13 cellular contexts compared by ENCODE assay signal in the genomic region with DNA sequence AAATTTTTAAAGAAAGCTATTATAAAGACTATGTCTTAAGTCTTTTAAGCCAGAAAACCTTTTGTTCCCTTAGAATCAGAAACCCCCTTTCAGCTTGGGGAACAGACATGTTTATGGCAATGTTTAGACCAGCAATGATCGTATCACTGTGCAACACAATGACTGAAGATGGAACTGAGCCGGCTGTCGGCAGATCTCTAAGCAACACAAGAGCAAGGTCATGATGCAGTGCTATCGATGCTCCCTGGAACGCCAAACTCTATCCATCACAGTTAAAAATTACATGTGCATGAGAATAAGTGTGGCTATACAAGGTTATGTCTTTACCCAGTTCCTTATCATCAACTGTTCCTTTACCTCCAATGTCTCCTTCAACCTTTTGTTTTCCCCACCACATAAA. TPM values are rescaled to one million over a fixed set of nuclear protein-coding genes. Genes with fewer than 3 reads are reported as not detected.
DNase-seq lines count a peak whose midpoint lies in the region; ATAC-seq, FAIRE-seq and TF ChIP-seq lines count a peak whose summit lies in the region.
"Had no signal": no experiment of that assay in that cellular context is flagged by ENCODE, and none has a peak within 500 bp of the region (broad histone marks: within the 10 kb centered on the region; RNA-seq: fewer than 3 reads in every experiment).

No MANE protein-coding gene starts in this region.

- H3K9ac ChIP-seq in endothelial cell of umbilical vein (replicated peaks; ENCODE audit: extremely low read depth, insufficient read depth, low read length) = no peak overlapping the region

- intact Hi-C loops in activated naive CD4-positive, alpha-beta T cell treated with anti-CD3 and anti-CD28 coated beads for 36 hours (cut with micrococcal nuclease) = loop anchor here (5.0 kb wide), 5 partner anchors 468 to 888 kb away; a partner anchor contains a TSS
- intact Hi-C loops in OCI-LY7 (cut with micrococcal nuclease; ENCODE audit: unreplicated experiment) = loop anchor here (10.0 kb wide), 1 partner anchor 466 kb away; a partner anchor contains a TSS
- intact Hi-C loops in endothelial cell of umbilical vein (cut with micrococcal nuclease) = loop anchor here (10.0 kb wide), 2 partner anchors 456 to 956 kb away; a partner anchor contains a TSS
- intact Hi-C loops in lower leg skin (cut with DNase I; ENCODE audit: low total_unique reads) = loop anchor here (10.0 kb wide), 1 partner anchor 124 kb away; a partner anchor contains a TSS

- H3K27ac Mint-ChIP-seq in activated naive CD4-positive, alpha-beta T cell treated with anti-CD3 and anti-CD28 coated beads for 36 hours = peak overlapping the region; percentile 20
- peak overlapping the region; percentile 90 for H3K27ac Mint-ChIP-seq in stimulated activated effector memory CD8-positive, alpha-beta T cell treated with anti-CD3 and anti-CD28 coated beads, Interleukin-12 subunit alpha, Interleukin-12 subunit beta, amount 100 ng/mL, for 72 hours

- H3K27me3 ChIP-seq in endothelial cell of umbilical vein (ENCODE audit: control insufficient read depth in 2 of 2, insufficient read depth in 2 of 2, low read length in 2 of 2) (no peaks in the 10 kb centered on the region), HAP-1 (ENCODE audit: low read depth) (no peaks in the 10 kb centered on the region)

- H3K4me2 ChIP-seq in OCI-LY7 (ENCODE audit: low read length) (peak overlapping the region; percentile 80), endothelial cell of umbilical vein (ENCODE audit: insufficient read depth, low read length) (no peak overlapping the region)

- WGBS in lower leg skin, 2 donors = 32 to 36% methylated on average over 5 of the region's 5 CpGs

- H3K9me1 ChIP-seq in endothelial cell of umbilical vein (replicated peaks; ENCODE audit: control insufficient read depth, extremely low read depth, insufficient read depth, low read length) = no peaks in the 10 kb centered on the region

- no peak for DNase-seq in activated naive CD4-positive, alpha-beta T cell treated with anti-CD3 and anti-CD28 coated beads for 36 hours
- DNase-seq in activated naive CD4-positive, alpha-beta T cell (lab: John Stamatoyannopoulos, UW) = no peak
- no peak for DNase-seq in OCI-LY7 (ENCODE audit: low spot score)
- DNase-seq in endothelial cell of umbilical vein (ENCODE audit: low read depth, low spot score) = peak; percentile 27
- no peak for DNase-seq in stimulated activated effector memory CD8-positive, alpha-beta T cell treated with anti-CD3 and anti-CD28 coated beads, Interleukin-12 subunit alpha, Interleukin-12 subunit beta, amount 100 ng/mL, for 72 hours (ENCODE audit: low spot score in 2 of 2)
- no peak for DNase-seq in HAP-1 (ENCODE audit: low spot score in 2 of 2)
- DNase-seq in lower leg skin (ENCODE audit: low spot score in 2 of 2) = no peak
- no peak for DNase-seq in NCI-H1048 (lab: John Stamatoyannopoulos, UW)
- DNase-seq: activated CD4-positive, CD25-positive, alpha-beta regulatory T cell; activated T-cell treated with anti-CD3 and anti-CD28 coated beads, Interleukin-2, amount 50 U/mL, for 48 hours; foreskin melanocyte; PC-9 had no signal

- H3K4me1 ChIP-seq in OCI-LY7 (ENCODE audit: insufficient read depth, low read length, poor library complexity, severe bottlenecking) = peaks cover 56% of the 10 kb centered on the region
- H3K4me1 ChIP-seq in endothelial cell of umbilical vein (ENCODE audit: control insufficient read depth, extremely low read depth, insufficient read depth, low read length) = peaks cover 55% of the 10 kb centered on the region
- peaks cover 38% of the 10 kb centered on the region for H3K4me1 ChIP-seq in HAP-1

- no peak for ATAC-seq in stimulated activated effector memory CD8-positive, alpha-beta T cell treated with anti-CD3 and anti-CD28 coated beads, Interleukin-12 subunit alpha, Interleukin-12 subunit beta, amount 100 ng/mL, for 72 hours

- no peaks in the 10 kb centered on the region for H3K9me3 ChIP-seq in OCI-LY7 (ENCODE audit: low read length)
- H3K9me3 ChIP-seq in endothelial cell of umbilical vein (replicated peaks; ENCODE audit: control insufficient read depth, insufficient read depth, low read length) = no peaks in the 10 kb centered on the region
- H3K9me3 ChIP-seq in HAP-1 = no peaks in the 10 kb centered on the region

- in situ Hi-C loops in HAP-1 (cut with MboI; ENCODE audit: low sequenced_read_pairs) = no loop called here

- H3K4me3 ChIP-seq in OCI-LY7 (ENCODE audit: low read depth, low read length, poor library complexity, severe bottlenecking) (no peak overlapping the region), endothelial cell of umbilical vein (replicated peaks in 1 of 3; ENCODE audit: insufficient read depth in 1 of 3, low read depth in 1 of 3, low read length in 3 of 3) (no peak overlapping the region), HAP-1 (no peak overlapping the region), lower leg skin (ENCODE audit: low read depth, poor library complexity, severe bottlenecking) (no peak overlapping the region)

- H3K36me3 ChIP-seq in OCI-LY7 (ENCODE audit: insufficient read depth, low read length) = peaks cover 24% of the 10 kb centered on the region; the same call in 1 of the 2 replicates
- H3K36me3 ChIP-seq in endothelial cell of umbilical vein (ENCODE audit: control insufficient read depth in 2 of 2, extremely low read depth in 1 of 2, insufficient read depth in 2 of 2, low read length in 2 of 2) = peaks cover 0 to 1% of the 10 kb centered on the region in 2 experiments
- peaks cover 7% of the 10 kb centered on the region for H3K36me3 ChIP-seq in HAP-1 (replicated peaks)

- no peaks in the 10 kb centered on the region for H3K27me3 Mint-ChIP-seq in activated naive CD4-positive, alpha-beta T cell treated with anti-CD3 and anti-CD28 coated beads for 36 hours (ENCODE audit: low read depth)

- BruUV-seq in OCI-LY7 (replicated peaks; lab: Mats Ljungman, UMichigan) (no TSS peak), endothelial cell of umbilical vein (replicated peaks; lab: Mats Ljungman, UMichigan) (no TSS peak)

- H3K4me1 Mint-ChIP-seq in activated naive CD4-positive, alpha-beta T cell treated with anti-CD3 and anti-CD28 coated beads for 36 hours (ENCODE audit: low read depth) = peaks cover 56% of the 10 kb centered on the region
- peaks cover 63% of the 10 kb centered on the region for H3K4me1 Mint-ChIP-seq in stimulated activated effector memory CD8-positive, alpha-beta T cell treated with anti-CD3 and anti-CD28 coated beads, Interleukin-12 subunit alpha, Interleukin-12 subunit beta, amount 100 ng/mL, for 72 hours

- H4K20me1 ChIP-seq in OCI-LY7 (ENCODE audit: insufficient read depth, low read length) (no peaks in the 10 kb centered on the region), endothelial cell of umbilical vein (replicated peaks; ENCODE audit: control insufficient read depth, extremely low read depth, insufficient read depth, low read length) (no peaks in the 10 kb centered on the region)

- no peak for FAIRE-seq in endothelial cell of umbilical vein (lab: Jason Lieb, UNC)
- FAIRE-seq: H54 had no signal

- TF ChIP-seq CTCF in OCI-LY7 (conservative IDR thresholded peaks at IDR 0.05; ENCODE audit: low read length) (no peak), endothelial cell of umbilical vein (IDR thresholded peaks at IDR 0.05; ENCODE audit: extremely low read depth in 1 of 2, insufficient read depth in 1 of 2, low read depth in 1 of 2, low read length in 2 of 2) (no peak), lower leg skin (IDR thresholded peaks at IDR 0.05) (no peak)

- POLR2A ChIA-PET in OCI-LY7 (lab: Charles Lee) = interaction anchor here (1.5 to 3.5 kb wide), 2 partner anchors 11 to 123 kb away, joined by 3 to 24 read pairs; no protein-coding TSS in a partner anchor
- POLR2A ChIA-PET in endothelial cell of umbilical vein (lab: Charles Lee) = no interaction called here

- H3K9me2 ChIP-seq in OCI-LY7 (ENCODE audit: insufficient read depth, low read length) = no peaks in the 10 kb centered on the region

- H3K9me3 Mint-ChIP-seq in activated naive CD4-positive, alpha-beta T cell treated with anti-CD3 and anti-CD28 coated beads for 36 hours = no peaks in the 10 kb centered on the region
- no peaks in the 10 kb centered on the region for H3K9me3 Mint-ChIP-seq in stimulated activated effector memory CD8-positive, alpha-beta T cell treated with anti-CD3 and anti-CD28 coated beads, Interleukin-12 subunit alpha, Interleukin-12 subunit beta, amount 100 ng/mL, for 72 hours

- CTCF ChIA-PET in activated naive CD4-positive, alpha-beta T cell treated with anti-CD3 and anti-CD28 coated beads for 36 hours (lab: Charles Lee) = interaction anchor here (1.3 to 1.5 kb wide), 2 partner anchors 35 to 123 kb away, joined by 3 to 5 read pairs; a partner anchor contains a TSS
- CTCF ChIA-PET in OCI-LY7 (lab: Charles Lee; ENCODE audit: unreplicated experiment) (no interaction called here), endothelial cell of umbilical vein (lab: Charles Lee) (interaction anchor here (0.6 to 5.0 kb wide), 5 partner anchors 35 to 133 kb away, joined by 3 to 27 read pairs (median 6); a partner anchor contains a TSS)

- H3K36me3 Mint-ChIP-seq in activated naive CD4-positive, alpha-beta T cell treated with anti-CD3 and anti-CD28 coated beads for 36 hours (ENCODE audit: low read depth) = peaks cover 10% of the 10 kb centered on the region
- H3K36me3 Mint-ChIP-seq in stimulated activated effector memory CD8-positive, alpha-beta T cell treated with anti-CD3 and anti-CD28 coated beads, Interleukin-12 subunit alpha, Interleukin-12 subunit beta, amount 100 ng/mL, for 72 hours = peaks cover 41% of the 10 kb centered on the region

- no peak overlapping the region for H3K4me3 Mint-ChIP-seq in activated naive CD4-positive, alpha-beta T cell treated with anti-CD3 and anti-CD28 coated beads for 36 hours
- no peak overlapping the region for H3K4me3 Mint-ChIP-seq in stimulated activated effector memory CD8-positive, alpha-beta T cell treated with anti-CD3 and anti-CD28 coated beads, Interleukin-12 subunit alpha, Interleukin-12 subunit beta, amount 100 ng/mL, for 72 hours

- H3K79me2 ChIP-seq in OCI-LY7 (ENCODE audit: insufficient read depth, low read depth, low read length) = peaks cover 28% of the 10 kb centered on the region
- H3K79me2 ChIP-seq in endothelial cell of umbilical vein (ENCODE audit: control insufficient read depth, insufficient read depth, low read length) = peaks cover 24% of the 10 kb centered on the region

- H2AFZ ChIP-seq in OCI-LY7 (ENCODE audit: low read length) = no peak overlapping the region
- no peak overlapping the region for H2AFZ ChIP-seq in endothelial cell of umbilical vein (ENCODE audit: low read depth, low read length)

- dilution Hi-C loops in endothelial cell of umbilical vein (cut with MboI; ENCODE audit: extremely low pct_ligation_motif_present, low sequenced_read_pairs) = no loop called here

- H3K27ac ChIP-seq in OCI-LY7 (ENCODE audit: low read depth, low read length, poor library complexity, severe bottlenecking) (peak overlapping the region; percentile 99), endothelial cell of umbilical vein (ENCODE audit: insufficient read depth, low read depth, low read length) (no peak overlapping the region)

- no peak for TF ChIP-seq POLR2A in endothelial cell of umbilical vein (IDR thresholded peaks at IDR 0.05; ENCODE audit: low read depth, low read length)
- TF ChIP-seq POLR2A in lower leg skin (IDR thresholded peaks at IDR 0.05) = no peak

RNA-seq across cellular contexts. Expression of a gene that starts 1.8 kb away (rescaled TPM):
- 10 to 100 TPM; 83.3 to 88.3 TPM for total RNA-seq in activated naive CD4-positive, alpha-beta T cell treated with anti-CD3 and anti-CD28 coated beads for 36 hours
- 47.4 and 61.2 TPM in 2 replicates for total RNA-seq in OCI-LY7 (2014; rRNA removed; shearing (Covaris generic))
- 164 and 207 TPM in 2 replicates for total RNA-seq in OCI-LY7 (2022)
- 50.2 and 51.5 TPM in 2 replicates for total RNA-seq in endothelial cell of umbilical vein
- polyA plus RNA-seq in endothelial cell of umbilical vein = 19.8 and 24.4 TPM in 2 replicates
- 9.4 and 14.2 TPM in 2 replicates for polyA plus RNA-seq in endothelial cell of umbilical vein (2011; cell fraction: cytosol; rRNA removed)
- polyA plus RNA-seq in endothelial cell of umbilical vein (2011; cell fraction: nucleus; rRNA removed) = 92.2 and 101 TPM in 2 replicates
- polyA plus RNA-seq in endothelial cell of umbilical vein (2012) = 18.6 and 27.9 TPM in 2 replicates
- 12.4 and 16.3 TPM in 2 replicates for polyA minus RNA-seq in endothelial cell of umbilical vein
- polyA minus RNA-seq in endothelial cell of umbilical vein (2011; cell fraction: cytosol; rRNA and poly(A)+ RNA removed) = 17.8 TPM
- 30.6 and 52.0 TPM in 2 replicates for polyA minus RNA-seq in endothelial cell of umbilical vein (2011; cell fraction: nucleus; rRNA and poly(A)+ RNA removed)
- total RNA-seq in lower leg skin = 10 to 100 TPM; 29.6 to 45.7 (median 33.7) TPM

RNA-seq across cellular contexts. Expression of a gene that starts 10.2 kb away (rescaled TPM):
- under 1 TPM; 0.19 to 0.35 TPM for total RNA-seq in activated naive CD4-positive, alpha-beta T cell treated with anti-CD3 and anti-CD28 coated beads for 36 hours
- 0.25 and 0.33 TPM in 2 replicates for total RNA-seq in OCI-LY7 (2014; rRNA removed; shearing (Covaris generic))
- total RNA-seq in OCI-LY7 (2022) (2.8 and 3.8 TPM in 2 replicates), endothelial cell of umbilical vein (not detected in 2 replicates), lower leg skin (under 1 TPM in 3 of 4 donors, not detected in 1; 0.15 to 0.19 (median 0.15) TPM)
- not detected in 2 replicates for polyA plus RNA-seq in endothelial cell of umbilical vein
- not detected in 2 replicates for polyA plus RNA-seq in endothelial cell of umbilical vein (2011; cell fraction: cytosol; rRNA removed)
- polyA plus RNA-seq in endothelial cell of umbilical vein (2011; cell fraction: nucleus; rRNA removed) = not detected in 2 replicates
- 0.18 TPM in 1 of 2 replicates, not detected in the other for polyA plus RNA-seq in endothelial cell of umbilical vein (2012)
- not detected in 2 replicates for polyA minus RNA-seq in endothelial cell of umbilical vein
- not detected for polyA minus RNA-seq in endothelial cell of umbilical vein (2011; cell fraction: cytosol; rRNA and poly(A)+ RNA removed)
- polyA minus RNA-seq in endothelial cell of umbilical vein (2011; cell fraction: nucleus; rRNA and poly(A)+ RNA removed) = not detected in 2 replicates
- total RNA-seq: PC-9 had no signal
